In the genomic region with DNA sequence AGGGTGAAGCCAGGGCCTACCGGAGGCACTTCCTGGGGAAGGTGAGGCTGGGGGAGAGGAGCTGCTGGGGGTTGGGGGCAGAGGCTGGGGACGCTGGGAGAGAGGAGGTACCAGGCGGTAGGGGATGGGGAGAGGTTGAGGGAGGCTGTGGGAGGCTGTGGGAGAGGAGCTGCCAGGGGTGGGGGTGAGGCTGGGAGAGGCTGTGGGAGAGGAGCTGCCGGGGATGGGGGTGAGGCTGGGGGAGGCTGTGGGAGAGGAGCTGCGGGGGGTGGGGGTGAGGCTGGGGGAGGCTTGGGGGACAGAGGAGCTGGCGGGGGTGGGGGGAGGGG, we compare ENCODE assay signal across 15 cellular contexts.
DNase-seq lines count a peak whose midpoint lies in the region; ATAC-seq and TF ChIP-seq lines count a peak whose summit lies in the region.
"Had no signal": no experiment of that assay in that cellular context is flagged by ENCODE, and none has a peak within 500 bp of the region (broad histone marks: within the 10 kb centered on the region; RNA-seq: fewer than 3 reads in every experiment).

No MANE protein-coding gene starts in this region.

- no peak for TF ChIP-seq CTCF in GM23338 (conservative IDR thresholded peaks at IDR 0.05; ENCODE audit: low read depth in 2 of 2)
- TF ChIP-seq CTCF in RWPE1 (conservative IDR thresholded peaks at IDR 0.05; ENCODE audit: low read depth), result no peak
- no peak for TF ChIP-seq CTCF in esophagus muscularis mucosa (IDR thresholded peaks at IDR 0.05)
- no peak for TF ChIP-seq CTCF in stomach (IDR thresholded peaks at IDR 0.05)
- TF ChIP-seq CTCF in foreskin fibroblast (IDR thresholded peaks at IDR 0.05; ENCODE audit: low read depth, low read length), result no peak

- H3K4me3 ChIP-seq in GM23338 (no peak overlapping the region), esophagus muscularis mucosa (no peak overlapping the region), stomach (no peak overlapping the region), foreskin fibroblast (ENCODE audit: low read depth in 1 of 2, low read length in 2 of 2) (no peak overlapping the region)
- H3K4me3 ChIP-seq: BLaER1 treated with 17β-estradiol and CSF1 and Interleukin-3, amounts not matched to agents 10 nM and 100 nM had no signal

- no peak overlapping the region for H3K27ac Mint-ChIP-seq in GM23338
- H3K27ac Mint-ChIP-seq: CD4-positive, alpha-beta T cell; HFFc6 had no signal

- H3K9me3 Mint-ChIP-seq in GM23338, result no peaks in the 10 kb centered on the region
- H3K9me3 Mint-ChIP-seq: CD4-positive, alpha-beta T cell; HFFc6 had no signal

- H3K79me2 ChIP-seq in GM23338 (replicated peaks; ENCODE audit: insufficient read depth), result peaks cover 3% of the 10 kb centered on the region; the same call in 1 of the 2 replicates

- H3K36me3 Mint-ChIP-seq in GM23338 (ENCODE audit: low read depth), result peaks cover 22% of the 10 kb centered on the region

- H3K9me2 ChIP-seq in GM23338 (ENCODE audit: insufficient read depth), result no peaks in the 10 kb centered on the region

- DNase-seq in GM23338 (ENCODE audit: low spot score), result no peak
- no peak for DNase-seq in RWPE1 (ENCODE audit: low spot score)
- peak; percentile 17 for DNase-seq in esophagus muscularis mucosa (ENCODE audit: extremely low spot score)
- DNase-seq in stomach, result no peak
- DNase-seq in DMS53 treated with DMSO at 0.1 percent for 48 hours (lab: John Stamatoyannopoulos, UW; ENCODE audit: unreplicated experiment), result no peak
- DNase-seq in foreskin fibroblast, result no peak
- DNase-seq: AML-193; CD4-positive, alpha-beta T cell; DMS79 treated with DMSO at 0.1 percent for 48 hours; EL; HFFc6 had no signal

- no peak for TF ChIP-seq POLR2A in esophagus muscularis mucosa (IDR thresholded peaks at IDR 0.05; ENCODE audit: low read depth)
- no peak for TF ChIP-seq POLR2A in stomach (IDR thresholded peaks at IDR 0.05)
- no peak for TF ChIP-seq POLR2A in GM18505 (IDR thresholded peaks at IDR 0.05; ENCODE audit: borderline replicate concordance, extremely low read depth, insufficient read depth, insufficient read length)

- peaks cover 3% of the 10 kb centered on the region; the same call in 1 of the 2 replicates for H3K4me1 ChIP-seq in GM23338 (ENCODE audit: insufficient read depth)
- H3K4me1 ChIP-seq in esophagus muscularis mucosa, result no peaks in the 10 kb centered on the region
- H3K4me1 ChIP-seq in stomach, result peaks cover 19 to 55% (median 37%) of the 10 kb centered on the region in 4 donors

- H2AFZ ChIP-seq in GM23338, result no peak overlapping the region

- CTCF ChIA-PET in RWPE1 (lab: Yijun Ruan, JAX), result interaction anchor here (0.5 to 2.4 kb wide), 3 partner anchors 33 to 483 kb away, joined by 3 to 11 read pairs (median 5); no protein-coding TSS in a partner anchor

- H3K27me3 ChIP-seq in GM23338 (ENCODE audit: insufficient read depth) (no peaks in the 10 kb centered on the region), esophagus muscularis mucosa (no peaks in the 10 kb centered on the region), stomach (no peaks in the 10 kb centered on the region)

- H3K36me3 ChIP-seq in GM23338 (ENCODE audit: insufficient read depth), result peaks cover 8% of the 10 kb centered on the region; the same call in 1 of the 2 replicates
- H3K36me3 ChIP-seq in esophagus muscularis mucosa, result no peaks in the 10 kb centered on the region
- peaks cover 0 to 23% (median 2%) of the 10 kb centered on the region in 4 donors for H3K36me3 ChIP-seq in stomach

- H3K4me3 Mint-ChIP-seq in GM23338, result no peak overlapping the region
- H3K4me3 Mint-ChIP-seq: CD4-positive, alpha-beta T cell; HFFc6 had no signal

- H3K27me3 Mint-ChIP-seq in GM23338 (ENCODE audit: insufficient read depth, low read depth, poor library complexity), result peaks cover 9% of the 10 kb centered on the region
- H3K27me3 Mint-ChIP-seq: CD4-positive, alpha-beta T cell had no signal

- no peak overlapping the region for H3K4me2 ChIP-seq in GM23338
- H3K4me2 ChIP-seq: KMS-11 had no signal

- no peak for TF ChIP-seq EP300 in esophagus muscularis mucosa (IDR thresholded peaks at IDR 0.05)
- TF ChIP-seq EP300 in stomach (IDR thresholded peaks at IDR 0.05), result no peak

- H3K27ac ChIP-seq in GM23338 (ENCODE audit: low read depth), result peak overlapping the region; percentile 45; the same call in 1 of the 2 replicates
- peak overlapping the region; percentile 72 for H3K27ac ChIP-seq in RWPE1
- H3K27ac ChIP-seq in esophagus muscularis mucosa (replicated peaks in 1 of 4), result no peak overlapping the region
- peak overlapping the region; percentile 6 to 82 (median 34) for H3K27ac ChIP-seq in stomach
- H3K27ac ChIP-seq: KMS-11 had no signal

- intact Hi-C loops in esophagus muscularis mucosa (cut with DNase I), result no loop called here
- intact Hi-C loops in stomach (cut with DNase I; ENCODE audit: low total_unique reads), result no loop called here

- 76% methylated on average over 6 of the region's 6 CpGs for WGBS in esophagus muscularis mucosa
- WGBS in stomach, 5 donors, result 70 to 94% (median 86%) methylated on average over 3 to 6 of the region's 6 CpGs

- no peaks in the 10 kb centered on the region for H3F3A ChIP-seq in GM23338 (replicated peaks; ENCODE audit: low read depth)

- peaks cover 4% of the 10 kb centered on the region for H4K20me1 ChIP-seq in GM23338 (replicated peaks; ENCODE audit: insufficient read depth)

- peaks cover 24% of the 10 kb centered on the region for H3K4me1 Mint-ChIP-seq in GM23338

- POLR2A ChIA-PET in RWPE1 (lab: Yijun Ruan, JAX; ENCODE audit: low non-redundant PET), result no interaction called here

- H3K9me3 ChIP-seq in esophagus muscularis mucosa (no peaks in the 10 kb centered on the region), stomach (no peaks in the 10 kb centered on the region)
- H3K9me3 ChIP-seq: BLaER1 treated with 17β-estradiol and CSF1 and Interleukin-3, amounts not matched to agents 10 nM and 100 nM had no signal

- ATAC-seq in GM23338, result no peak
- ATAC-seq in HG03139 (IDR thresholded peaks at IDR 0.05; ENCODE audit: unreplicated experiment), result no peak
- ATAC-seq in GM18505 (IDR thresholded peaks at IDR 0.05; ENCODE audit: unreplicated experiment), result no peak

TF ChIP-seq in GM23338, 12 proteins besides CTCF, POLR2A, EP300 and RAD21 (continues in another document):
- TF ChIP-seq, protein P1, sequence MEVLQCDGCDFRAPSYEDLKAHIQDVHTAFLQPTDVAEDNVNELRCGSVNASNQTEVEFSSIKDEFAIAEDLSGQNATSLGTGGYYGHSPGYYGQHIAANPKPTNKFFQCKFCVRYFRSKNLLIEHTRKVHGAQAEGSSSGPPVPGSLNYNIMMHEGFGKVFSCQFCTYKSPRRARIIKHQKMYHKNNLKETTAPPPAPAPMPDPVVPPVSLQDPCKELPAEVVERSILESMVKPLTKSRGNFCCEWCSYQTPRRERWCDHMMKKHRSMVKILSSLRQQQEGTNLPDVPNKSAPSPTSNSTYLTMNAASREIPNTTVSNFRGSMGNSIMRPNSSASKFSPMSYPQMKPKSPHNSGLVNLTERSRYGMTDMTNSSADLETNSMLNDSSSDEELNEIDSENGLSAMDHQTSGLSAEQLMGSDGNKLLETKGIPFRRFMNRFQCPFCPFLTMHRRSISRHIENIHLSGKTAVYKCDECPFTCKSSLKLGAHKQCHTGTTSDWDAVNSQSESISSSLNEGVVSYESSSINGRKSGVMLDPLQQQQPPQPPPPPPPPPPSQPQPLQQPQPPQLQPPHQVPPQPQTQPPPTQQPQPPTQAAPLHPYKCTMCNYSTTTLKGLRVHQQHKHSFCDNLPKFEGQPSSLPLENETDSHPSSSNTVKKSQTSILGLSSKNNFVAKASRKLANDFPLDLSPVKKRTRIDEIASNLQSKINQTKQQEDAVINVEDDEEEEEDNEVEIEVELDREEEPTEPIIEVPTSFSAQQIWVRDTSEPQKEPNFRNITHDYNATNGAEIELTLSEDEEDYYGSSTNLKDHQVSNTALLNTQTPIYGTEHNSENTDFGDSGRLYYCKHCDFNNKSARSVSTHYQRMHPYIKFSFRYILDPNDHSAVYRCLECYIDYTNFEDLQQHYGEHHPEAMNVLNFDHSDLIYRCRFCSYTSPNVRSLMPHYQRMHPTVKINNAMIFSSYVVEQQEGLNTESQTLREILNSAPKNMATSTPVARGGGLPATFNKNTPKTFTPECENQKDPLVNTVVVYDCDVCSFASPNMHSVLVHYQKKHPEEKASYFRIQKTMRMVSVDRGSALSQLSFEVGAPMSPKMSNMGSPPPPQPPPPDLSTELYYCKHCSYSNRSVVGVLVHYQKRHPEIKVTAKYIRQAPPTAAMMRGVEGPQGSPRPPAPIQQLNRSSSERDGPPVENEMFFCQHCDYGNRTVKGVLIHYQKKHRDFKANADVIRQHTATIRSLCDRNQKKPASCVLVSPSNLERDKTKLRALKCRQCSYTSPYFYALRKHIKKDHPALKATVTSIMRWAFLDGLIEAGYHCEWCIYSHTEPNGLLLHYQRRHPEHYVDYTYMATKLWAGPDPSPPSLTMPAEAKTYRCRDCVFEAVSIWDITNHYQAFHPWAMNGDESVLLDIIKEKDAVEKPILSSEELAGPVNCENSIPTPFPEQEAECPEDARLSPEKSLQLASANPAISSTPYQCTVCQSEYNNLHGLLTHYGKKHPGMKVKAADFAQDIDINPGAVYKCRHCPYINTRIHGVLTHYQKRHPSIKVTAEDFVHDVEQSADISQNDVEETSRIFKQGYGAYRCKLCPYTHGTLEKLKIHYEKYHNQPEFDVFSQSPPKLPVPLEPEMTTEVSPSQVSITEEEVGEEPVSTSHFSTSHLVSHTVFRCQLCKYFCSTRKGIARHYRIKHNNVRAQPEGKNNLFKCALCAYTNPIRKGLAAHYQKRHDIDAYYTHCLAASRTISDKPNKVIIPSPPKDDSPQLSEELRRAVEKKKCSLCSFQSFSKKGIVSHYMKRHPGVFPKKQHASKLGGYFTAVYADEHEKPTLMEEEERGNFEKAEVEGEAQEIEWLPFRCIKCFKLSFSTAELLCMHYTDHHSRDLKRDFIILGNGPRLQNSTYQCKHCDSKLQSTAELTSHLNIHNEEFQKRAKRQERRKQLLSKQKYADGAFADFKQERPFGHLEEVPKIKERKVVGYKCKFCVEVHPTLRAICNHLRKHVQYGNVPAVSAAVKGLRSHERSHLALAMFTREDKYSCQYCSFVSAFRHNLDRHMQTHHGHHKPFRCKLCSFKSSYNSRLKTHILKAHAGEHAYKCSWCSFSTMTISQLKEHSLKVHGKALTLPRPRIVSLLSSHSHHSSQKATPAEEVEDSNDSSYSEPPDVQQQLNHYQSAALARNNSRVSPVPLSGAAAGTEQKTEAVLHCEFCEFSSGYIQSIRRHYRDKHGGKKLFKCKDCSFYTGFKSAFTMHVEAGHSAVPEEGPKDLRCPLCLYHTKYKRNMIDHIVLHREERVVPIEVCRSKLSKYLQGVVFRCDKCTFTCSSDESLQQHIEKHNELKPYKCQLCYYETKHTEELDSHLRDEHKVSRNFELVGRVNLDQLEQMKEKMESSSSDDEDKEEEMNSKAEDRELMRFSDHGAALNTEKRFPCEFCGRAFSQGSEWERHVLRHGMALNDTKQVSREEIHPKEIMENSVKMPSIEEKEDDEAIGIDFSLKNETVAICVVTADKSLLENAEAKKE (CRISPR knock-in tag; IDR thresholded peaks at IDR 0.05), result no peak

Comparison
In these comparisons a context has a peak if more than half of its experiments do, and no peak if none do; other contexts are left out.
1. H3K27ac ChIP-seq: peak in GM23338 (single experiment), RWPE1 (single experiment) and stomach (5 of 5); none in esophagus muscularis mucosa (0 of 4).